Comparison of ENCODE assay signal across 8 cellular contexts in genomic region chr15:99755692-99756409, GRCh38. TPM values are rescaled to one million over a fixed set of nuclear protein-coding genes. Genes with fewer than 3 reads are reported as not detected.
DNase-seq lines count a peak whose midpoint lies in the region; ATAC-seq and TF ChIP-seq lines count a peak whose summit lies in the region.

No MANE protein-coding gene starts in this region.

- H3K36me3 ChIP-seq in IMR-90 (ENCODE audit: control insufficient read depth, insufficient read depth, low read length) (no peaks in the 10 kb centered on the region), OCI-LY3 (replicated peaks; ENCODE audit: low read depth, low read length) (no peaks in the 10 kb centered on the region), prostate gland (no peaks in the 10 kb centered on the region)

- H4K8ac ChIP-seq in IMR-90 (ENCODE audit: low read depth in 2 of 2, low read length in 2 of 2) = no peak overlapping the region

- H4K5ac ChIP-seq in IMR-90 (ENCODE audit: low read depth, low read length) = no peak overlapping the region

- no peak overlapping the region for H2AK5ac ChIP-seq in IMR-90 (ENCODE audit: low read depth, low read length)

- H3K27ac ChIP-seq in IMR-90 (ENCODE audit: insufficient read depth, low read length) (no peak overlapping the region), OCI-LY3 (ENCODE audit: low read length) (no peak overlapping the region), prostate gland (no peak overlapping the region)

- H3K4ac ChIP-seq in IMR-90 (ENCODE audit: low read depth, low read length) = no peak overlapping the region

- H3K27me3 ChIP-seq in IMR-90 (ENCODE audit: control insufficient read depth, insufficient read depth, low read length) (peaks cover 18% of the 10 kb centered on the region; the same call in 1 of the 2 replicates), OCI-LY3 (ENCODE audit: low read depth, low read length) (no peaks in the 10 kb centered on the region), prostate gland (replicated peaks; ENCODE audit: insufficient read depth) (no peaks in the 10 kb centered on the region)

- intact Hi-C loops in IMR-90 (cut with micrococcal nuclease) (loop anchor here (1.0 to 2.0 kb wide), 2 partner anchors 47 to 483 kb away; no protein-coding TSS in a partner anchor), Right ventricle myocardium superior (cut with DNase I) (loop anchor here (5.0 kb wide), 1 partner anchor 469 kb away; no protein-coding TSS in a partner anchor), prostate gland (cut with DNase I) (loop anchor here (10.0 kb wide), 1 partner anchor 481 kb away; no protein-coding TSS in a partner anchor)

- H3K56ac ChIP-seq in IMR-90 (ENCODE audit: extremely low read depth, insufficient read depth, low read length) = no peak overlapping the region

- H3K23ac ChIP-seq in IMR-90 (ENCODE audit: low read depth, low read length) = no peak overlapping the region

- no peaks in the 10 kb centered on the region for H3K9me3 Mint-ChIP-seq in activated naive CD4-positive, alpha-beta T cell treated with anti-CD3 and anti-CD28 coated beads, Interleukin-2, amount 10 ng/mL, durations not matched to agents 7 days and 5 days

- no peaks in the 10 kb centered on the region for H3K79me2 ChIP-seq in OCI-LY3 (ENCODE audit: low read length)

- no peaks in the 10 kb centered on the region for H3K4me1 ChIP-seq in IMR-90 (ENCODE audit: control insufficient read depth, insufficient read depth, low read length)
- H3K4me1 ChIP-seq in OCI-LY3 (ENCODE audit: low read length) = no peaks in the 10 kb centered on the region
- H3K4me1 ChIP-seq in prostate gland (replicated peaks) = no peaks in the 10 kb centered on the region

- POLR2A ChIA-PET in IMR-90 (lab: Charles Lee; ENCODE audit: unreplicated experiment) = no interaction called here

- dilution Hi-C loops in IMR-90 (cut with HindIII; ENCODE audit: low sequenced_read_pairs, unreplicated experiment) = no loop called here

- no peak overlapping the region for H3K4me3 ChIP-seq in IMR-90 (ENCODE audit: insufficient read depth, low read depth, low read length)
- no peak overlapping the region for H3K4me3 ChIP-seq in OCI-LY3 (ENCODE audit: low read length)
- no peak overlapping the region for H3K4me3 ChIP-seq in prostate gland

- no peaks in the 10 kb centered on the region for H3K36me3 Mint-ChIP-seq in activated naive CD4-positive, alpha-beta T cell treated with anti-CD3 and anti-CD28 coated beads, Interleukin-2, amount 10 ng/mL, durations not matched to agents 7 days and 5 days

- DNase-seq in NCI-H1436 (lab: John Stamatoyannopoulos, UW) (peak; percentile 44), NCI-H1436 treated with DMSO at 0.1 percent for 48 hours (lab: John Stamatoyannopoulos, UW) (no peak), IMR-90 (peak; percentile 67), Right ventricle myocardium superior (peak; percentile 50), prostate gland (ENCODE audit: low spot score) (peak; percentile 55)
- peak; percentile 46 for DNase-seq in activated naive CD4-positive, alpha-beta T cell treated with anti-CD3 and anti-CD28 coated beads, Interleukin-2, amount 10 ng/mL, durations not matched to agents 7 days and 5 days

- peak; percentile 94 for ATAC-seq in GM21786 (IDR thresholded peaks at IDR 0.05; ENCODE audit: unreplicated experiment)
- peak; percentile 96 for ATAC-seq in IMR-90 (ENCODE audit: low read depth)
- ATAC-seq in Right ventricle myocardium superior (ENCODE audit: poor library complexity) = peak; percentile 93

- H4K91ac ChIP-seq in IMR-90 (ENCODE audit: insufficient read depth, low read depth, low read length) = no peak overlapping the region

- CTCF ChIA-PET in IMR-90 (lab: Yijun Ruan, JAX) = interaction anchor here (0.6 to 1.0 kb wide), 10 partner anchors 14 to 483 kb away, joined by 3 to 6 read pairs (median 4); no protein-coding TSS in a partner anchor
- CTCF ChIA-PET in activated naive CD4-positive, alpha-beta T cell treated with anti-CD3 and anti-CD28 coated beads, Interleukin-2, amount 10 ng/mL, durations not matched to agents 7 days and 5 days (lab: Charles Lee) = interaction anchor here (0.5 to 7.9 kb wide), 20 partner anchors 9 to 648 kb away, joined by 3 to 58 read pairs (median 4); partner anchors contain the start of gene LYSMD4

- in situ Hi-C loops in IMR-90 (cut with MboI; ENCODE audit: low sequenced_read_pairs) = no loop called here

- H3K9me3 ChIP-seq in IMR-90 (ENCODE audit: control insufficient read depth, insufficient read depth, low read length) (no peaks in the 10 kb centered on the region), OCI-LY3 (ENCODE audit: insufficient read depth, low read length) (no peaks in the 10 kb centered on the region), prostate gland (no peaks in the 10 kb centered on the region)

- TF ChIP-seq RAD21 in IMR-90 (IDR thresholded peaks at IDR 0.05; ENCODE audit: low read length) = peak; percentile 81

- TF ChIP-seq POLR2A in IMR-90 (IDR thresholded peaks at IDR 0.05; ENCODE audit: low read depth, low read length) (no peak), prostate gland (IDR thresholded peaks at IDR 0.05) (no peak)

- H2BK5ac ChIP-seq in IMR-90 (ENCODE audit: low read depth, low read length, poor library complexity, severe bottlenecking) = no peak overlapping the region

- H3K4me2 ChIP-seq in IMR-90 (ENCODE audit: low read depth, low read length) (no peak overlapping the region), OCI-LY3 (ENCODE audit: low read length) (peak overlapping the region; percentile 27)

- no peak overlapping the region for H2BK120ac ChIP-seq in IMR-90 (ENCODE audit: low read depth, low read length)

- H3K14ac ChIP-seq in IMR-90 (replicated peaks; ENCODE audit: low read depth, low read length) = no peak overlapping the region

- no peak overlapping the region for H3K18ac ChIP-seq in IMR-90 (ENCODE audit: low read depth, low read length)

- H3K27ac Mint-ChIP-seq in activated naive CD4-positive, alpha-beta T cell treated with anti-CD3 and anti-CD28 coated beads, Interleukin-2, amount 10 ng/mL, durations not matched to agents 7 days and 5 days = no peak overlapping the region

- no peaks in the 10 kb centered on the region for H3K79me1 ChIP-seq in IMR-90 (ENCODE audit: low read depth in 1 of 2, low read length in 2 of 2)

- no peaks in the 10 kb centered on the region for H3K9me1 ChIP-seq in IMR-90 (ENCODE audit: insufficient read depth, low read length)

- H2AK9ac ChIP-seq in IMR-90 (replicated peaks; ENCODE audit: low read depth, low read length, poor library complexity) = no peak overlapping the region

- H4K20me1 ChIP-seq in IMR-90 (ENCODE audit: insufficient read depth, low read length) = no peaks in the 10 kb centered on the region
- no peaks in the 10 kb centered on the region for H4K20me1 ChIP-seq in OCI-LY3 (ENCODE audit: insufficient read depth, low read length)

- no peak overlapping the region for H3K9ac ChIP-seq in IMR-90 (ENCODE audit: low read depth, low read length)
- H3K9ac ChIP-seq in OCI-LY3 (ENCODE audit: low read length) = no peak overlapping the region

- no peak overlapping the region for H2BK15ac ChIP-seq in IMR-90 (ENCODE audit: low read depth, low read length)

- peaks cover 5% of the 10 kb centered on the region for H3K4me1 Mint-ChIP-seq in activated naive CD4-positive, alpha-beta T cell treated with anti-CD3 and anti-CD28 coated beads, Interleukin-2, amount 10 ng/mL, durations not matched to agents 7 days and 5 days

- H2AFZ ChIP-seq in IMR-90 (replicated peaks; ENCODE audit: low read length, poor library complexity) (peak overlapping the region; percentile 64), OCI-LY3 (ENCODE audit: low read depth, low read length) (no peak overlapping the region)

- no peak overlapping the region for H3K4me3 Mint-ChIP-seq in activated naive CD4-positive, alpha-beta T cell treated with anti-CD3 and anti-CD28 coated beads, Interleukin-2, amount 10 ng/mL, durations not matched to agents 7 days and 5 days

- H2BK20ac ChIP-seq in IMR-90 (ENCODE audit: low read depth, low read length) = no peak overlapping the region

- H3K27me3 Mint-ChIP-seq in activated naive CD4-positive, alpha-beta T cell treated with anti-CD3 and anti-CD28 coated beads, Interleukin-2, amount 10 ng/mL, durations not matched to agents 7 days and 5 days = peaks cover 18% of the 10 kb centered on the region

- WGBS in IMR-90 (ENCODE audit: extremely low coverage in 2 of 2, insufficient read length in 1 of 2), 2 experiments = no CpG with 5 or more reads among the region's 7 CpGs
- 3% methylated on average over 7 of the region's 7 CpGs for WGBS in prostate gland

- peak; percentile 86 for TF ChIP-seq CTCF in IMR-90 (conservative IDR thresholded peaks at IDR 0.05; ENCODE audit: low read depth, low read length)
- TF ChIP-seq CTCF in OCI-LY3 (IDR thresholded peaks at IDR 0.05; ENCODE audit: low read depth, low read length) = peak; percentile 95
- TF ChIP-seq CTCF in prostate gland (IDR thresholded peaks at IDR 0.05) = peak; percentile 49 to 75 (median 62)

- no TSS peak for BruUV-seq in IMR-90 (replicated peaks; lab: Mats Ljungman, UMichigan)

TF ChIP-seq in IMR-90, 13 proteins besides CTCF, POLR2A, EP300 and RAD21:
- 0 out of 2 replicates have a peak, but pooled peaks have one; percentile 18 for TF ChIP-seq MXI1 (IDR thresholded peaks at IDR 0.05; ENCODE audit: borderline replicate concordance, low read depth, low read length)
- peak; percentile 66 for TF ChIP-seq SMC3 (IDR thresholded peaks at IDR 0.05; ENCODE audit: low read depth, low read length)
- TF ChIP-seq FOS (IDR thresholded peaks at IDR 0.05; ENCODE audit: low read depth, low read length) = no peak
TF ChIP-seq in IMR-90: peak in this region for 2.

RNA-seq across cellular contexts. Expression of gene LYSMD4, which starts 22.6 kb away (rescaled TPM):
- total RNA-seq in IMR-90 (2012; rRNA removed) (4.5 and 5.6 TPM in 2 replicates), Right ventricle myocardium superior (9.8 TPM), prostate gland (10 to 100 TPM in 1 of 2 donors, 1 to 10 TPM in 1; 2.7 to 21.1 TPM)
- 4.1 and 5.0 TPM in 2 replicates for polyA plus RNA-seq in IMR-90 (2012; rRNA removed)
- 2.7 and 4.6 TPM in 2 replicates for polyA plus RNA-seq in IMR-90 (2012; cell fraction: cytosol; rRNA removed)
- polyA plus RNA-seq in IMR-90 (2012; cell fraction: nucleus; rRNA removed; ENCODE audit: low replicate concordance) = 20.1 and 24.3 TPM in 2 replicates
